18 cellular contexts compared by ENCODE assay signal in the genomic region with DNA sequence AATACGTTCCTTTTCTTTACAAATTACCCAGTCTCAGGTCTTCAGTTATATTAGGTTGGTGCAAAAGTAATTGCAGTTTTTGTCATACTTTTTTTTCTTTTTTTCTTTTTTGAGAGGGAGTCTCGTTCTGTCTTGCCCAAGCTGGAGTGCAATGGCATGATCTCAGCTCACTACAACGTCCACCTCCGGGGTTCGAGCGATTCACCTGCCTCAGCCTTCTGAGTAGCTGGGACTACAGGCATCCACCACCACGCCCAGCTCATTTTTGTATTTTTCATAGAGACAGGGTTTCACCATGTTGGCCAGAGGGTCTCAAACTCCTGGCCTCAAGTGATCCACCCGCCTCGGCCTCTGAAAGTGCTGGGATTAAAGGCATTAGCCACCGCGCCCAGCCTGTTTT. TPM values are rescaled to one million over a fixed set of nuclear protein-coding genes. Genes with fewer than 3 reads are reported as not detected.
A peak's percentile ranks its signal among the peaks of the same experiment; 100 is the strongest.
DNase-seq lines count a peak whose midpoint lies in the region; ATAC-seq and TF ChIP-seq lines count a peak whose summit lies in the region.
"Had no signal": no experiment of that assay in that cellular context is flagged by ENCODE, and none has a peak within 500 bp of the region (broad histone marks: within the 10 kb centered on the region; RNA-seq: fewer than 3 reads in every experiment).

No MANE protein-coding gene starts in this region.

- POLR2A ChIA-PET in HEK293T (lab: Yijun Ruan, JAX) = interaction anchor here (1.2 kb wide), 1 partner anchor 468 kb away, joined by 3 read pairs; a partner anchor contains a TSS
- POLR2A ChIA-PET in RWPE1 (lab: Yijun Ruan, JAX; ENCODE audit: low non-redundant PET) = no interaction called here

- H3K4me1 ChIP-seq in esophagus squamous epithelium (peaks cover 14 to 73% (median 36%) of the 10 kb centered on the region in 3 donors), skeletal muscle satellite cell (ENCODE audit: control insufficient read depth, insufficient read depth, low read length) (peaks cover 19% of the 10 kb centered on the region), Karpas-422 (ENCODE audit: low read length) (no peaks in the 10 kb centered on the region)
- H3K4me1 ChIP-seq: BE2C, HAP-1 had no signal

- no peaks in the 10 kb centered on the region for H3K9me2 ChIP-seq in Karpas-422 (replicated peaks; ENCODE audit: insufficient read depth, low read length)

- H3K9me3 ChIP-seq in esophagus squamous epithelium = no peaks in the 10 kb centered on the region
- no peaks in the 10 kb centered on the region for H3K9me3 ChIP-seq in skeletal muscle satellite cell (replicated peaks; ENCODE audit: low read length)
- H3K9me3 ChIP-seq in Karpas-422 (ENCODE audit: low read length) = no peaks in the 10 kb centered on the region
- H3K9me3 ChIP-seq in T-helper 17 cell (ENCODE audit: control insufficient read depth, low read length, poor library complexity, severe bottlenecking) = no peaks in the 10 kb centered on the region
- H3K9me3 ChIP-seq: BE2C, HAP-1 had no signal

- H3K4me3 Mint-ChIP-seq in activated naive CD4-positive, alpha-beta T cell treated with anti-CD3 and anti-CD28 coated beads, Interleukin-2, amount 10 ng/mL, durations not matched to agents 7 days and 5 days = no peak overlapping the region
- no peak overlapping the region for H3K4me3 Mint-ChIP-seq in T-helper 17 cell
- H3K4me3 Mint-ChIP-seq: CD4-positive, alpha-beta T cell had no signal

- H3K9ac ChIP-seq in skeletal muscle satellite cell (ENCODE audit: low read depth, low read length) (peak overlapping the region; percentile 56), Karpas-422 (ENCODE audit: low read length) (no peak overlapping the region)

- H2AFZ ChIP-seq in Karpas-422 (ENCODE audit: low read length) = no peak overlapping the region
- H2AFZ ChIP-seq: PC-9 had no signal

- CTCF ChIA-PET in HEK293T (lab: Yijun Ruan, JAX) = no interaction called here
- CTCF ChIA-PET in RWPE1 (lab: Yijun Ruan, JAX) = interaction anchor here (0.6 to 0.7 kb wide), 3 partner anchors 68 to 418 kb away, joined by 3 to 6 read pairs (median 3); no protein-coding TSS in a partner anchor
- CTCF ChIA-PET in activated naive CD4-positive, alpha-beta T cell treated with anti-CD3 and anti-CD28 coated beads, Interleukin-2, amount 10 ng/mL, durations not matched to agents 7 days and 5 days (lab: Charles Lee) = interaction anchor here (1.4 kb wide), 1 partner anchor 20 kb away, joined by 5 read pairs; no protein-coding TSS in a partner anchor

- H3K27ac Mint-ChIP-seq in activated naive CD4-positive, alpha-beta T cell treated with anti-CD3 and anti-CD28 coated beads, Interleukin-2, amount 10 ng/mL, durations not matched to agents 7 days and 5 days = no peak overlapping the region
- H3K27ac Mint-ChIP-seq in T-helper 17 cell = no peak overlapping the region
- H3K27ac Mint-ChIP-seq: CD4-positive, alpha-beta T cell had no signal

- H3K36me3 Mint-ChIP-seq in activated naive CD4-positive, alpha-beta T cell treated with anti-CD3 and anti-CD28 coated beads, Interleukin-2, amount 10 ng/mL, durations not matched to agents 7 days and 5 days = no peaks in the 10 kb centered on the region
- no peaks in the 10 kb centered on the region for H3K36me3 Mint-ChIP-seq in T-helper 17 cell (ENCODE audit: low read depth)

- no peak for TF ChIP-seq POLR2A in esophagus squamous epithelium (IDR thresholded peaks at IDR 0.05)

- peaks cover 11% of the 10 kb centered on the region for H3K27me3 Mint-ChIP-seq in activated naive CD4-positive, alpha-beta T cell treated with anti-CD3 and anti-CD28 coated beads, Interleukin-2, amount 10 ng/mL, durations not matched to agents 7 days and 5 days
- peaks cover 16% of the 10 kb centered on the region for H3K27me3 Mint-ChIP-seq in T-helper 17 cell
- H3K27me3 Mint-ChIP-seq: CD4-positive, alpha-beta T cell had no signal

- intact Hi-C loops in esophagus squamous epithelium (cut with DNase I) = no loop called here

- DNase-seq in HEK293T (ENCODE audit: extremely low spot score) (no peak), RWPE1 (ENCODE audit: low spot score) (no peak), esophagus squamous epithelium (lab: John Stamatoyannopoulos, UW) (no peak), Karpas-422 (no peak), T-helper 17 cell (no peak)
- no peak for DNase-seq in activated naive CD4-positive, alpha-beta T cell treated with anti-CD3 and anti-CD28 coated beads, Interleukin-2, amount 10 ng/mL, durations not matched to agents 7 days and 5 days
- DNase-seq: BE2C; CD4-positive, alpha-beta T cell; NCI-H1436; NCI-H2029 treated with DMSO at 0.1 percent for 48 hours; NCI-H2171 treated with DMSO at 0.1 percent for 48 hours; NCI-H774 had no signal

- H3K27me3 ChIP-seq in esophagus squamous epithelium (no peaks in the 10 kb centered on the region), skeletal muscle satellite cell (ENCODE audit: control insufficient read depth, insufficient read depth, low read length) (no peaks in the 10 kb centered on the region), Karpas-422 (ENCODE audit: low read length) (no peaks in the 10 kb centered on the region)
- H3K27me3 ChIP-seq: BE2C had no signal

- H3K9me3 Mint-ChIP-seq in activated naive CD4-positive, alpha-beta T cell treated with anti-CD3 and anti-CD28 coated beads, Interleukin-2, amount 10 ng/mL, durations not matched to agents 7 days and 5 days = no peaks in the 10 kb centered on the region
- H3K9me3 Mint-ChIP-seq: CD4-positive, alpha-beta T cell had no signal

- no peaks in the 10 kb centered on the region for H4K20me1 ChIP-seq in Karpas-422 (ENCODE audit: insufficient read depth, low read depth, low read length)

- H3K36me3 ChIP-seq in esophagus squamous epithelium (no peaks in the 10 kb centered on the region), skeletal muscle satellite cell (ENCODE audit: insufficient read depth, low read length) (no peaks in the 10 kb centered on the region), Karpas-422 (ENCODE audit: insufficient read depth, low read length) (no peaks in the 10 kb centered on the region)
- H3K36me3 ChIP-seq: BE2C, HAP-1 had no signal

- TF ChIP-seq CTCF in RWPE1 (conservative IDR thresholded peaks at IDR 0.05; ENCODE audit: low read depth) (no peak), esophagus squamous epithelium (IDR thresholded peaks at IDR 0.05) (no peak)

- 42 to 46% methylated on average over 9 to 10 of the region's 11 CpGs for WGBS in esophagus squamous epithelium, 2 donors

- H3K4me3 ChIP-seq in esophagus squamous epithelium = no peak overlapping the region
- no peak overlapping the region for H3K4me3 ChIP-seq in skeletal muscle satellite cell (ENCODE audit: low read length)
- no peak overlapping the region for H3K4me3 ChIP-seq in Karpas-422 (ENCODE audit: low read length)
- H3K4me3 ChIP-seq: HAP-1, K562, PC-9 had no signal

- no peaks in the 10 kb centered on the region for H3K4me1 Mint-ChIP-seq in activated naive CD4-positive, alpha-beta T cell treated with anti-CD3 and anti-CD28 coated beads, Interleukin-2, amount 10 ng/mL, durations not matched to agents 7 days and 5 days
- H3K4me1 Mint-ChIP-seq in T-helper 17 cell = no peaks in the 10 kb centered on the region

- H3K4me2 ChIP-seq in skeletal muscle satellite cell (ENCODE audit: low read length) (peak overlapping the region; percentile 72), Karpas-422 (ENCODE audit: low read depth, low read length, poor library complexity, severe bottlenecking) (no peak overlapping the region)

- H3K79me2 ChIP-seq in Karpas-422 (ENCODE audit: low read length) = no peaks in the 10 kb centered on the region

- peak overlapping the region; percentile 75 for H3K27ac ChIP-seq in RWPE1
- peak overlapping the region in 3 of 4 donors; percentile 44 to 74 (median 67) for H3K27ac ChIP-seq in esophagus squamous epithelium
- no peak overlapping the region for H3K27ac ChIP-seq in Karpas-422 (ENCODE audit: low read length)

- no peak for ATAC-seq in GM19467 (IDR thresholded peaks at IDR 0.05; ENCODE audit: unreplicated experiment)
- ATAC-seq in T-helper 17 cell = no peak
- ATAC-seq: K562, Right ventricle myocardium inferior had no signal

TF ChIP-seq in HEK293T, 16 proteins besides CTCF, POLR2A, EP300 and RAD21:
- TF ChIP-seq ELF4 (IDR thresholded peaks at IDR 0.05) (peak; percentile 23; the same call in 1 of the 2 replicates), FOXA1 (IDR thresholded peaks at IDR 0.05) (no peak)

RNA-seq across cellular contexts. Expression of a gene that starts 43.8 kb away (rescaled TPM):
- 10 to 100 TPM in 1 of 4 donors, 1 to 10 TPM in 3; 3.3 to 15.3 (median 6.9) TPM for total RNA-seq in esophagus squamous epithelium
- total RNA-seq in skeletal muscle satellite cell (2012; rRNA removed) = 43.7 and 51.2 TPM in 2 replicates
- total RNA-seq in Karpas-422 (2014; rRNA removed; shearing (Covaris generic); ENCODE audit: low replicate concordance) = not detected in 2 replicates
- 10 to 100 TPM in 1 of 2 donors, under 1 TPM in 1; 0.75 to 14.8 TPM for total RNA-seq in T-helper 17 cell
